Comparison of ENCODE assay signal across 26 cellular contexts in genomic region chrX:14616301-14616700, GRCh38.
"Had no signal": no experiment of that assay in that cellular context is flagged by ENCODE, and none has a peak within 500 bp of the region (broad histone marks: within the 10 kb centered on the region; RNA-seq: fewer than 3 reads in every experiment).

No MANE protein-coding gene starts in this region.

- H3K27ac ChIP-seq: body of pancreas, neutrophil, parathyroid adenoma, right lobe of liver, testis, VCaP had no signal

- H3K79me2 ChIP-seq: parathyroid adenoma had no signal

- H3K36me3 Mint-ChIP-seq: natural killer cell treated with Interleukin-12 subunit alpha and Interleukin-12 subunit beta and Interleukin-15 and Interleukin-18, amount 100 ng/mL, for 72 hours had no signal

- H3K4me3 ChIP-seq: body of pancreas, lung, right lobe of liver, smooth muscle cell, testis, uterus had no signal

- H3K36me3 ChIP-seq: neutrophil, right lobe of liver, uterus had no signal

- H3K9me3 ChIP-seq: body of pancreas, neutrophil, right lobe of liver, testis, uterus had no signal

- H3K4me1 Mint-ChIP-seq: activated CD4-positive, alpha-beta memory T cell treated with anti-CD3 and anti-CD28 coated beads, Interleukin-2, amount 10 ng/mL, durations not matched to agents 7 days and 5 days; activated CD4-positive, alpha-beta T cell treated with anti-CD3 and anti-CD28 coated beads, Interleukin-2, amount 10 ng/mL, durations not matched to agents 24 days and 14 days; activated naive CD8-positive, alpha-beta T cell treated with anti-CD3 and anti-CD28 coated beads, Interleukin-2, amount 50 U/mL, for 24 hours had no signal

- H3K9me3 Mint-ChIP-seq: activated CD4-positive, alpha-beta memory T cell treated with anti-CD3 and anti-CD28 coated beads, Interleukin-2, amount 10 ng/mL, durations not matched to agents 7 days and 5 days; activated CD4-positive, alpha-beta T cell treated with anti-CD3 and anti-CD28 coated beads, Interleukin-2, amount 10 ng/mL, durations not matched to agents 24 days and 14 days; activated naive CD8-positive, alpha-beta T cell treated with anti-CD3 and anti-CD28 coated beads, Interleukin-2, amount 50 U/mL, for 24 hours; dendritic cell treated with granulocyte-macrophage colony-stimulating factor and Interleukin-4, amounts not matched to agents 40 ng/mL and 50 ng/mL, for 4 days; T-helper 2 cell treated with Interferon-gamma antibody and Interleukin-4, amounts not matched to agents 5 μg/mL and 100 μg/mL, for 36 hours had no signal

- H3K4me3 Mint-ChIP-seq: activated CD4-positive, alpha-beta memory T cell treated with anti-CD3 and anti-CD28 coated beads, Interleukin-2, amount 10 ng/mL, durations not matched to agents 7 days and 5 days; activated CD4-positive, alpha-beta T cell treated with anti-CD3 and anti-CD28 coated beads, Interleukin-2, amount 10 ng/mL, durations not matched to agents 24 days and 14 days; activated naive CD8-positive, alpha-beta T cell treated with anti-CD3 and anti-CD28 coated beads, Interleukin-2, amount 50 U/mL, for 24 hours; activated T-cell treated with anti-CD3 and anti-CD28 coated beads, Interleukin-2, amount 50 U/mL, for 72 hours; dendritic cell treated with granulocyte-macrophage colony-stimulating factor and Interleukin-4, amounts not matched to agents 40 ng/mL and 50 ng/mL, for 4 days; natural killer cell treated with Interleukin-12 subunit alpha and Interleukin-12 subunit beta and Interleukin-15 and Interleukin-18, amount 100 ng/mL, for 72 hours; T-helper 2 cell treated with Interferon-gamma antibody and Interleukin-4, amounts not matched to agents 5 μg/mL and 100 μg/mL, for 36 hours had no signal

- H3K27me3 Mint-ChIP-seq: activated CD4-positive, alpha-beta memory T cell treated with anti-CD3 and anti-CD28 coated beads, Interleukin-2, amount 10 ng/mL, durations not matched to agents 7 days and 5 days; activated CD4-positive, alpha-beta T cell treated with anti-CD3 and anti-CD28 coated beads, Interleukin-2, amount 10 ng/mL, durations not matched to agents 24 days and 14 days; activated naive CD8-positive, alpha-beta T cell treated with anti-CD3 and anti-CD28 coated beads, Interleukin-2, amount 50 U/mL, for 24 hours; dendritic cell treated with granulocyte-macrophage colony-stimulating factor and Interleukin-4, amounts not matched to agents 40 ng/mL and 50 ng/mL, for 4 days had no signal

- H3K4me1 ChIP-seq: body of pancreas, parathyroid adenoma, right lobe of liver, testis, uterus had no signal

- H2AFZ ChIP-seq: parathyroid adenoma had no signal

- H3K27me3 ChIP-seq: body of pancreas, neutrophil, right lobe of liver, testis, uterus had no signal

- H3K4me2 ChIP-seq: smooth muscle cell had no signal

- H3K27ac Mint-ChIP-seq: activated CD4-positive, alpha-beta memory T cell treated with anti-CD3 and anti-CD28 coated beads, Interleukin-2, amount 10 ng/mL, durations not matched to agents 7 days and 5 days; activated CD4-positive, alpha-beta T cell treated with anti-CD3 and anti-CD28 coated beads, Interleukin-2, amount 10 ng/mL, durations not matched to agents 24 days and 14 days; activated naive CD8-positive, alpha-beta T cell treated with anti-CD3 and anti-CD28 coated beads, Interleukin-2, amount 50 U/mL, for 24 hours; activated T-cell treated with anti-CD3 and anti-CD28 coated beads, Interleukin-2, amount 50 U/mL, for 72 hours; dendritic cell treated with granulocyte-macrophage colony-stimulating factor and Interleukin-4, amounts not matched to agents 40 ng/mL and 50 ng/mL, for 4 days; natural killer cell treated with Interleukin-12 subunit alpha and Interleukin-12 subunit beta and Interleukin-15 and Interleukin-18, amount 100 ng/mL, for 72 hours; T-helper 2 cell treated with Interferon-gamma antibody and Interleukin-4, amounts not matched to agents 5 μg/mL and 100 μg/mL, for 36 hours had no signal

- DNase-seq: activated CD4-positive, alpha-beta memory T cell treated with anti-CD3 and anti-CD28 coated beads, Interleukin-2, amount 10 ng/mL, durations not matched to agents 7 days and 5 days; activated CD4-positive, alpha-beta T cell treated with anti-CD3 and anti-CD28 coated beads, Interleukin-2, amount 10 ng/mL, durations not matched to agents 24 days and 14 days; activated effector memory CD4-positive, alpha-beta T cell treated with Interleukin-2 at 50 U/mL for 16 hours; activated naive CD4-positive, alpha-beta T cell treated with anti-CD3 and anti-CD28 coated beads, Interleukin-2, amount 50 U/mL, for 16 hours; activated naive CD8-positive, alpha-beta T cell treated with anti-CD3 and anti-CD28 coated beads, Interleukin-2, amount 50 U/mL, for 24 hours; activated T-cell treated with anti-CD3 and anti-CD28 coated beads, Interleukin-2, amount 50 U/mL, for 72 hours; anterior cingulate cortex; body of pancreas; effector CD8-positive, alpha-beta T cell; erythroblast; foreskin fibroblast; left colon; right lobe of liver; stimulated activated CD4-positive, alpha-beta T cell treated with anti-CD3 and anti-CD28 coated beads, Interleukin-15, amount 100 ng/mL, for 24 hours; stimulated activated CD8-positive, alpha-beta memory T cell treated with anti-CD3 and anti-CD28 coated beads, Interleukin-4, amount 100 ng/mL, for 48 hours; stimulated activated naive CD4-positive, alpha-beta T cell; testis; uterus had no signal
